In genomic region chr9:18741331-18741730, GRCh38 we compare ENCODE assay signal across 3 cellular contexts.
"Had no signal": no experiment of that assay in that cellular context is flagged by ENCODE, and none has a peak within 500 bp of the region (broad histone marks: within the 10 kb centered on the region; RNA-seq: fewer than 3 reads in every experiment).

No MANE protein-coding gene starts in this region.

- H3K4me3 ChIP-seq: GM12878 had no signal

- DNase-seq: GDM1, GF-D8 had no signal
